In the genomic region with DNA sequence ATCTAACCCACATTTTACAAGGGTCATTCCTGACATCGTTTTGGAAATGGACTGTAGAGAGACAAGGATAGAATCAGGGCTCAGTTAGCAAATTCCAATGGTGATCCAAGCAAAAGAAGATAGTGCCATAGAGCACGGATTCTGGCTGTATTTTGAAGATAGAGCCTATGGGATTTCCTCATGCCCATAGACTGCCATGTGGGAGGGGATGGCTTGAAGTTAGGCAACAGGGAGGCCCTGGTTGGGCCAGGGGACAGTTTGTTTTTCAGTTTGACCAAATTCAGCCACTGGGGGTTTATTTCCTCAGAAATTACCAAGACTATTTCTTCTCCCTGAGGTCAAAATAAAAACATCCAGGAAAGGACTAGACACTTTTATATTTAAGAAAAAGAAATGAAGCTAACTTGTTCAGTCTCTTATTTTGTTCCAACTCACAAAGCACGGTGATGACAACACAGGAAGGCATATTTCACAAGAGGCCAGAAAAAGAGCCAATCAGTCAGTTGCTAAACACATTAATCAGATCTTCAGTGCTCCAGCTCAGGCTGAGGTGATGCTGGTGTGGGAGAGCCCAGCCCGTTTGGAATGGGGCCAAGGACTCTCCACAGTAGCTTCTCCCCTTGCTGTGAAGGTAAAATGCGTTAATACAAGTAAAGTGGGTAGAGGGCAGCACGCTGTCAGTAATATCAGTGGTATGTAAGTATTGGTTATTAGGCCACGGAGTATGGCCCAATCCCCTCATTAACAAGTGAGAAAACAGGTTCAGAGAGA, we compare ENCODE assay signal across 8 cellular contexts. TPM values are rescaled to one million over a fixed set of nuclear protein-coding genes. Genes with fewer than 3 reads are reported as not detected.
A peak's percentile ranks its signal among the peaks of the same experiment; 100 is the strongest.
DNase-seq lines count a peak whose midpoint lies in the region; ATAC-seq and TF ChIP-seq lines count a peak whose summit lies in the region.

No MANE protein-coding gene starts in this region.

- no peak overlapping the region for H3K4me3 Mint-ChIP-seq in endothelial cell (ENCODE audit: unreplicated experiment)

- peak overlapping the region; percentile 73; the same call in 1 of the 2 replicates for H3K9ac ChIP-seq in BLaER1

- H3K27me3 ChIP-seq in BLaER1 (no peaks in the 10 kb centered on the region), ascending aorta (no peaks in the 10 kb centered on the region), right lobe of liver (no peaks in the 10 kb centered on the region)

- WGBS in right lobe of liver (ENCODE audit: insufficient coverage, low coverage, low lambda C conversion rate, missing lambda C conversion rate) = 23% methylated on average over 7 of the region's 7 CpGs

- peaks cover 6% of the 10 kb centered on the region for H3K4me1 Mint-ChIP-seq in endothelial cell (ENCODE audit: unreplicated experiment)

- H4K20me1 ChIP-seq in BLaER1 = no peaks in the 10 kb centered on the region

- H3K9me3 Mint-ChIP-seq in endothelial cell (ENCODE audit: unreplicated experiment) = no peaks in the 10 kb centered on the region

- H3K27ac Mint-ChIP-seq in endothelial cell (ENCODE audit: unreplicated experiment) = no peak overlapping the region

- H3K27ac ChIP-seq in BLaER1 (peak overlapping the region; percentile 91), ascending aorta (peak overlapping the region; percentile 29 to 63), right lobe of liver (peak overlapping the region in 2 of 3 donors; percentile 56 to 70)

- H3K36me3 ChIP-seq in BLaER1 (no peaks in the 10 kb centered on the region), ascending aorta (no peaks in the 10 kb centered on the region), right lobe of liver (no peaks in the 10 kb centered on the region)

- no peaks in the 10 kb centered on the region for H3K36me3 Mint-ChIP-seq in endothelial cell (ENCODE audit: low read depth, unreplicated experiment)

- peak; percentile 20 for TF ChIP-seq POLR2A in right lobe of liver (IDR thresholded peaks at IDR 0.05)

- H3K4me2 ChIP-seq in BLaER1 = peak overlapping the region; percentile 86

- no peak overlapping the region for H3K4me3 ChIP-seq in BLaER1
- H3K4me3 ChIP-seq in ascending aorta = no peak overlapping the region
- no peak overlapping the region for H3K4me3 ChIP-seq in right lobe of liver

- intact Hi-C loops in ascending aorta (cut with DNase I) = no loop called here
- intact Hi-C loops in right lobe of liver (cut with DNase I) = no loop called here

- DNase-seq in NCI-H146 (lab: John Stamatoyannopoulos, UW) (peak; percentile 34), ascending aorta (ENCODE audit: low spot score in 2 of 2) (peak in 1 of 2 donors; percentile 82), right lobe of liver (peak; percentile 71 to 80 (median 75)), endothelial cell (ENCODE audit: low spot score) (no peak), iPS-NIHi11 (ENCODE audit: low spot score) (no peak)
- no peak for DNase-seq in stimulated activated CD4-positive, alpha-beta T cell treated with anti-CD3 and anti-CD28 coated beads, Interleukin-12 subunit alpha, Interleukin-12 subunit beta, amount 100 ng/mL, for 4 hours

- TF ChIP-seq CTCF in ascending aorta (IDR thresholded peaks at IDR 0.05) (no peak), right lobe of liver (IDR thresholded peaks at IDR 0.05) (no peak), endothelial cell (IDR thresholded peaks at IDR 0.05; ENCODE audit: unreplicated experiment) (no peak)

- ATAC-seq in right lobe of liver (peak; percentile 4 to 58 (median 26)), GM21723 (IDR thresholded peaks at IDR 0.05; ENCODE audit: unreplicated experiment) (no peak)

- peaks cover 1% of the 10 kb centered on the region for H3K27me3 Mint-ChIP-seq in endothelial cell (ENCODE audit: unreplicated experiment)

- H3K4me1 ChIP-seq in BLaER1 = peaks cover 82% of the 10 kb centered on the region
- H3K4me1 ChIP-seq in ascending aorta = peaks cover 0 to 7% of the 10 kb centered on the region in 2 donors
- H3K4me1 ChIP-seq in right lobe of liver = peaks cover 0 to 11% (median 0%) of the 10 kb centered on the region in 4 donors

- H3K9me3 ChIP-seq in BLaER1 (no peaks in the 10 kb centered on the region), ascending aorta (no peaks in the 10 kb centered on the region), right lobe of liver (no peaks in the 10 kb centered on the region)

RNA-seq across cellular contexts. Expression of a gene that starts 4.4 kb away (rescaled TPM):
- total RNA-seq in ascending aorta (28.1 TPM), right lobe of liver (10 to 100 TPM; 25.2 to 30.5 (median 27.6) TPM), endothelial cell (ENCODE audit: unreplicated experiment) (50.3 TPM)

RNA-seq across cellular contexts. Expression of a gene that starts 15.3 kb away (rescaled TPM):
- total RNA-seq in ascending aorta (52.4 TPM), right lobe of liver (1 to 10 TPM; 1.3 to 8.7 (median 3.6) TPM), endothelial cell (ENCODE audit: unreplicated experiment) (3.0 TPM)

Comparison
In these comparisons a context has a peak if more than half of its experiments do, and no peak if none do; other contexts are left out.
1. DNase-seq: peak in NCI-H146 (single experiment) and right lobe of liver (3 of 3); none in stimulated activated CD4-positive, alpha-beta T cell treated with anti-CD3 and anti-CD28 coated beads, Interleukin-12 subunit alpha, Interleukin-12 subunit beta, amount 100 ng/mL, for 4 hours (single experiment), endothelial cell (single experiment) and iPS-NIHi11 (single experiment).
2. Peak in every context shown above with its lines, with median percentiles within 50 percentile points of each other: H3K27ac ChIP-seq.